Comparison of ENCODE assay signal across 12 cellular contexts in genomic region chr2:46134531-46135229, GRCh38.
DNase-seq lines count a peak whose midpoint lies in the region; ATAC-seq and TF ChIP-seq lines count a peak whose summit lies in the region.
"Had no signal": no experiment of that assay in that cellular context is flagged by ENCODE, and none has a peak within 500 bp of the region (broad histone marks: within the 10 kb centered on the region; RNA-seq: fewer than 3 reads in every experiment).

No MANE protein-coding gene starts in this region.

- intact Hi-C loops in upper lobe of right lung (cut with DNase I), result no loop called here

- H3K4me1 ChIP-seq in lung (ENCODE audit: control insufficient read depth in 2 of 2, insufficient read depth in 2 of 2, low read length in 2 of 2), result peaks cover 17 to 19% of the 10 kb centered on the region in 2 donors
- peaks cover 20% of the 10 kb centered on the region for H3K4me1 ChIP-seq in upper lobe of right lung

- H3K9me3 ChIP-seq in lung (ENCODE audit: control insufficient read depth in 2 of 2, insufficient read depth in 1 of 2, low read length in 1 of 2), result no peaks in the 10 kb centered on the region
- no peaks in the 10 kb centered on the region for H3K9me3 ChIP-seq in upper lobe of right lung
- H3K9me3 ChIP-seq: transverse colon had no signal

- H3K36me3 ChIP-seq in lung (ENCODE audit: control insufficient read depth in 2 of 2, insufficient read depth in 2 of 2, low read length in 2 of 2) (no peaks in the 10 kb centered on the region), upper lobe of right lung (no peaks in the 10 kb centered on the region)
- H3K36me3 ChIP-seq: transverse colon had no signal

- TF ChIP-seq CTCF in choroid plexus epithelial cell (conservative IDR thresholded peaks at IDR 0.05; ENCODE audit: low read depth, low read length), result no peak
- no peak for TF ChIP-seq CTCF in lung (IDR thresholded peaks at IDR 0.05; ENCODE audit: control extremely low read depth, extremely low read depth)
- no peak for TF ChIP-seq CTCF in upper lobe of right lung (IDR thresholded peaks at IDR 0.05)

- H3K27me3 ChIP-seq in lung (ENCODE audit: control insufficient read depth, insufficient read depth), result no peaks in the 10 kb centered on the region
- no peaks in the 10 kb centered on the region for H3K27me3 ChIP-seq in upper lobe of right lung
- H3K27me3 ChIP-seq: transverse colon had no signal

- ATAC-seq in lung (ENCODE audit: insufficient read depth, low FRiP score), result no peak
- no peak for ATAC-seq in upper lobe of right lung
- no peak for ATAC-seq in HG03457 (IDR thresholded peaks at IDR 0.05; ENCODE audit: unreplicated experiment)
- ATAC-seq in GM19397 (IDR thresholded peaks at IDR 0.05; ENCODE audit: unreplicated experiment), result no peak
- no peak for ATAC-seq in GM21381 (IDR thresholded peaks at IDR 0.05; ENCODE audit: unreplicated experiment)

- H3K4me3 ChIP-seq in choroid plexus epithelial cell (ENCODE audit: low read depth, low read length), result no peak overlapping the region
- H3K4me3 ChIP-seq in lung, result no peak overlapping the region
- H3K4me3 ChIP-seq in upper lobe of right lung, result no peak overlapping the region
- H3K4me3 ChIP-seq: transverse colon had no signal

- whole genome bisulfite sequencing in lung, 2 donors, result 62 to 79% methylated on average over 8 of the region's 8 CpGs

- DNase-seq in DMS153 (lab: John Stamatoyannopoulos, UW) (peak; percentile 12), DMS153 treated with DMSO at 0.1 percent for 48 hours (lab: John Stamatoyannopoulos, UW; ENCODE audit: unreplicated experiment) (no peak), choroid plexus epithelial cell (ENCODE audit: low read depth) (peak; percentile 77), lung (ENCODE audit: low spot score) (no peak), upper lobe of right lung (no peak)
- DNase-seq: endodermal cell, NCI-H774, transverse colon had no signal

- peak overlapping the region; percentile 14 to 74 for H3K27ac ChIP-seq in lung (ENCODE audit: low read depth in 1 of 2, low read length in 1 of 2)
- H3K27ac ChIP-seq in upper lobe of right lung, result peak overlapping the region; percentile 55
- H3K27ac ChIP-seq: 22Rv1 had no signal

Comparison
In these comparisons a context has a peak if more than half of its experiments do, and no peak if none do; other contexts are left out.
1. DNase-seq: peak in DMS153 (single experiment) and choroid plexus epithelial cell (single experiment); none in DMS153 treated with DMSO at 0.1 percent for 48 hours (single experiment), lung (single experiment) and upper lobe of right lung (single experiment).